8 cellular contexts compared by ENCODE assay signal in genomic region chr1:117284408-117285215, GRCh38.
DNase-seq lines count a peak whose midpoint lies in the region; ATAC-seq and TF ChIP-seq lines count a peak whose summit lies in the region.

No MANE protein-coding gene starts in this region.

- H3K79me2 ChIP-seq in PC-9 (ENCODE audit: low read depth), result no peaks in the 10 kb centered on the region

- H3K4me2 ChIP-seq in PC-9, result no peak overlapping the region

- POLR2A ChIA-PET in PC-9 (lab: Charles Lee; ENCODE audit: unreplicated experiment), result interaction anchor here (0.5 to 0.6 kb wide), 4 partner anchors 81 to 706 kb away, joined by 3 to 25 read pairs (median 3); partner anchors contain the start of gene TTF2

- H3K27ac ChIP-seq in PC-9 (no peak overlapping the region), epithelial cell of prostate (no peak overlapping the region)

- H3K27me3 ChIP-seq in PC-9 (ENCODE audit: insufficient read depth, low read depth), result no peaks in the 10 kb centered on the region

- TF ChIP-seq CTCF in Calu3 (IDR thresholded peaks at IDR 0.05; ENCODE audit: unreplicated experiment) (peak; percentile 45), PC-9 (conservative IDR thresholded peaks at IDR 0.05) (peak; percentile 98), nephron (IDR thresholded peaks at IDR 0.05; ENCODE audit: unreplicated experiment in 3 of 3) (peak; percentile 70 to 75 (median 72))

- no peak for ATAC-seq in natural killer cell treated with Interleukin-12 subunit alpha and Interleukin-12 subunit beta and Interleukin-15 and Interleukin-18, amount 100 ng/mL, for 72 hours
- no peak for ATAC-seq in GM18867 (IDR thresholded peaks at IDR 0.05; ENCODE audit: unreplicated experiment)

- CTCF ChIA-PET in Calu3 (lab: Charles Lee), result interaction anchor here (0.5 to 1.5 kb wide), 13 partner anchors 53 to 1137 kb away, joined by 3 to 18 read pairs (median 5); partner anchors contain the start of genes TTF2 and VTCN1
- CTCF ChIA-PET in PC-9 (lab: Charles Lee), result interaction anchor here (0.5 to 1.7 kb wide), 15 partner anchors 8 to 225 kb away, joined by 3 to 22 read pairs (median 5); partner anchors contain the start of genes MAN1A2, TTF2 and VTCN1

- H3K9me3 Mint-ChIP-seq in Calu3 (ENCODE audit: low read depth, unreplicated experiment) (no peaks in the 10 kb centered on the region), nephron (no peaks in the 10 kb centered on the region)
- H3K9me3 Mint-ChIP-seq in natural killer cell treated with Interleukin-12 subunit alpha and Interleukin-12 subunit beta and Interleukin-15 and Interleukin-18, amount 100 ng/mL, for 72 hours, result no peaks in the 10 kb centered on the region

- no peak overlapping the region for H3K4me3 ChIP-seq in PC-9

- in situ Hi-C loops in KBM-7 (cut with MboI; ENCODE audit: low pct_unique_long_range_greater_than_20kb, low sequenced_read_pairs), result loop anchor here (25.0 kb wide), 1 partner anchor 197 kb away; no protein-coding TSS in a partner anchor

- no peaks in the 10 kb centered on the region; the same call in 1 of the 2 replicates for H3F3A ChIP-seq in PC-9 (ENCODE audit: insufficient read depth, low read depth)

- H3K4me1 ChIP-seq in PC-9 (replicated peaks; ENCODE audit: insufficient read depth), result peaks cover 10% of the 10 kb centered on the region

- H3K4me1 Mint-ChIP-seq in Calu3 (ENCODE audit: low read depth, unreplicated experiment), result peaks cover 8% of the 10 kb centered on the region
- peaks cover 5% of the 10 kb centered on the region for H3K4me1 Mint-ChIP-seq in nephron
- H3K4me1 Mint-ChIP-seq in natural killer cell treated with Interleukin-12 subunit alpha and Interleukin-12 subunit beta and Interleukin-15 and Interleukin-18, amount 100 ng/mL, for 72 hours (ENCODE audit: low read depth in 2 of 2), result no peaks in the 10 kb centered on the region

- 0 out of 2 replicates have a peak, but pooled peaks cover 5% of the 10 kb centered on the region for H3K9me3 ChIP-seq in PC-9 (ENCODE audit: insufficient read depth, low read depth)

- H3K4me3 Mint-ChIP-seq in Calu3 (ENCODE audit: low read depth, unreplicated experiment) (no peak overlapping the region), nephron (no peak overlapping the region)
- no peak overlapping the region for H3K4me3 Mint-ChIP-seq in natural killer cell treated with Interleukin-12 subunit alpha and Interleukin-12 subunit beta and Interleukin-15 and Interleukin-18, amount 100 ng/mL, for 72 hours

- H3K9me2 ChIP-seq in PC-9 (ENCODE audit: insufficient read depth), result no peaks in the 10 kb centered on the region

- no peak overlapping the region for H2AFZ ChIP-seq in PC-9

- H3K27me3 Mint-ChIP-seq in Calu3 (ENCODE audit: unreplicated experiment) (no peaks in the 10 kb centered on the region), nephron (ENCODE audit: low read depth) (peaks cover 3% of the 10 kb centered on the region)
- peaks cover 4 to 14% of the 10 kb centered on the region in 2 donors for H3K27me3 Mint-ChIP-seq in natural killer cell treated with Interleukin-12 subunit alpha and Interleukin-12 subunit beta and Interleukin-15 and Interleukin-18, amount 100 ng/mL, for 72 hours

- DNase-seq in Calu3 (peak; percentile 17), KBM-7 (peak; percentile 68), PC-9 (peak; percentile 39 to 81), epithelial cell of prostate (ENCODE audit: low read depth, low spot score) (peak; percentile 34)
- DNase-seq in activated naive CD4-positive, alpha-beta T cell treated with anti-CD3 and anti-CD28 coated beads, Interleukin-2, amount 50 U/mL, for 16 hours, result no peak
- DNase-seq in natural killer cell treated with Interleukin-12 subunit alpha and Interleukin-12 subunit beta and Interleukin-15 and Interleukin-18, amount 100 ng/mL, for 72 hours (ENCODE audit: low spot score), result no peak

- BruUV-seq in Calu3 (replicated peaks; lab: Mats Ljungman, UMichigan), result no TSS peak
- no TSS peak for BruUV-seq in PC-9 (replicated peaks; lab: Mats Ljungman, UMichigan)

- no peaks in the 10 kb centered on the region for H4K20me1 ChIP-seq in PC-9 (ENCODE audit: insufficient read depth)

- no peak overlapping the region for H3K27ac Mint-ChIP-seq in Calu3 (ENCODE audit: unreplicated experiment)
- H3K27ac Mint-ChIP-seq in nephron, result peak overlapping the region in 2 of 3 experiments; percentile 18 to 49
- H3K27ac Mint-ChIP-seq in natural killer cell treated with Interleukin-12 subunit alpha and Interleukin-12 subunit beta and Interleukin-15 and Interleukin-18, amount 100 ng/mL, for 72 hours, result no peak overlapping the region

- intact Hi-C loops in Calu3 (cut with micrococcal nuclease; ENCODE audit: unreplicated experiment) (loop anchor here (1.0 to 5.0 kb wide), 5 partner anchors 72 to 217 kb away; partner anchors contain the start of gene VTCN1), PC-9 (cut with micrococcal nuclease; ENCODE audit: unreplicated experiment) (loop anchor here (1.0 to 10.0 kb wide), 6 partner anchors 156 to 712 kb away; partner anchors contain the start of genes CD58 and TRIM45)

- H3K36me3 ChIP-seq in PC-9 (ENCODE audit: low read depth), result no peaks in the 10 kb centered on the region

- no peaks in the 10 kb centered on the region for H3K36me3 Mint-ChIP-seq in Calu3 (ENCODE audit: insufficient read depth, unreplicated experiment)
- no peaks in the 10 kb centered on the region for H3K36me3 Mint-ChIP-seq in nephron (ENCODE audit: low read depth)
- H3K36me3 Mint-ChIP-seq in natural killer cell treated with Interleukin-12 subunit alpha and Interleukin-12 subunit beta and Interleukin-15 and Interleukin-18, amount 100 ng/mL, for 72 hours, result no peaks in the 10 kb centered on the region

Comparison
In these comparisons a context has a peak if more than half of its experiments do, and no peak if none do; other contexts are left out.
1. DNase-seq: peak in Calu3 (single experiment), KBM-7 (single experiment), PC-9 (2 of 2) and epithelial cell of prostate (single experiment); none in activated naive CD4-positive, alpha-beta T cell treated with anti-CD3 and anti-CD28 coated beads, Interleukin-2, amount 50 U/mL, for 16 hours (single experiment) and natural killer cell treated with Interleukin-12 subunit alpha and Interleukin-12 subunit beta and Interleukin-15 and Interleukin-18, amount 100 ng/mL, for 72 hours (single experiment).
2. H3K27ac Mint-ChIP-seq: peak in nephron (2 of 3); none in Calu3 (single experiment) and natural killer cell treated with Interleukin-12 subunit alpha and Interleukin-12 subunit beta and Interleukin-15 and Interleukin-18, amount 100 ng/mL, for 72 hours (0 of 2).
3. CTCF ChIP-seq: peak in every context shown above with its lines; median percentile 98 in PC-9; 72 in nephron; 45 in Calu3.